In the genomic region with DNA sequence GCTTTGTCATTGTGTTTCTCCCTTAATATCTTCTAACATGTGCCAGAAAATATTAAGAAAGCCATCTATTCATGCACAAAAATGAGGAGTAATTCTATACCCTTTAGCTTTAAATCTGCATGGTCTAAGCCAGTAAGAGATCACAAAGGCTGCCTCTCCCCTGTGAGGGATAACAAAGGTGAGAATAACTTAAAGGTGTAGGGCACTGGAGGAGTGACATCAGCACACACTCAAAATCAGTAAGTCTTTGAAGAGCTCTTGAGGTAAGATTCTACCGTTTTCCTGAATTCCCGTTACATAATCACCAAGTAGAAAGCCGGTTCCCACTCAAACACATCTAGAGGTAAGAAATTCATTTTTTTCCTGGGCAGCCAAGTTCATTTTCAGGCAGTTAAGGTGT, we compare ENCODE assay signal across 1 cellular context.
TF ChIP-seq lines count a peak whose summit lies in the region.

No MANE protein-coding gene starts in this region.

TF ChIP-seq in WTC11, 78 proteins besides CTCF, POLR2A, EP300 and RAD21 (continued from another document):
- TF ChIP-seq IRF2 (CRISPR knock-in tag; IDR thresholded peaks at IDR 0.05; ENCODE audit: borderline replicate concordance, low read depth) (no peak), HMGA2 (CRISPR knock-in tag; IDR thresholded peaks at IDR 0.05) (no peak)
- TF ChIP-seq, protein P1, sequence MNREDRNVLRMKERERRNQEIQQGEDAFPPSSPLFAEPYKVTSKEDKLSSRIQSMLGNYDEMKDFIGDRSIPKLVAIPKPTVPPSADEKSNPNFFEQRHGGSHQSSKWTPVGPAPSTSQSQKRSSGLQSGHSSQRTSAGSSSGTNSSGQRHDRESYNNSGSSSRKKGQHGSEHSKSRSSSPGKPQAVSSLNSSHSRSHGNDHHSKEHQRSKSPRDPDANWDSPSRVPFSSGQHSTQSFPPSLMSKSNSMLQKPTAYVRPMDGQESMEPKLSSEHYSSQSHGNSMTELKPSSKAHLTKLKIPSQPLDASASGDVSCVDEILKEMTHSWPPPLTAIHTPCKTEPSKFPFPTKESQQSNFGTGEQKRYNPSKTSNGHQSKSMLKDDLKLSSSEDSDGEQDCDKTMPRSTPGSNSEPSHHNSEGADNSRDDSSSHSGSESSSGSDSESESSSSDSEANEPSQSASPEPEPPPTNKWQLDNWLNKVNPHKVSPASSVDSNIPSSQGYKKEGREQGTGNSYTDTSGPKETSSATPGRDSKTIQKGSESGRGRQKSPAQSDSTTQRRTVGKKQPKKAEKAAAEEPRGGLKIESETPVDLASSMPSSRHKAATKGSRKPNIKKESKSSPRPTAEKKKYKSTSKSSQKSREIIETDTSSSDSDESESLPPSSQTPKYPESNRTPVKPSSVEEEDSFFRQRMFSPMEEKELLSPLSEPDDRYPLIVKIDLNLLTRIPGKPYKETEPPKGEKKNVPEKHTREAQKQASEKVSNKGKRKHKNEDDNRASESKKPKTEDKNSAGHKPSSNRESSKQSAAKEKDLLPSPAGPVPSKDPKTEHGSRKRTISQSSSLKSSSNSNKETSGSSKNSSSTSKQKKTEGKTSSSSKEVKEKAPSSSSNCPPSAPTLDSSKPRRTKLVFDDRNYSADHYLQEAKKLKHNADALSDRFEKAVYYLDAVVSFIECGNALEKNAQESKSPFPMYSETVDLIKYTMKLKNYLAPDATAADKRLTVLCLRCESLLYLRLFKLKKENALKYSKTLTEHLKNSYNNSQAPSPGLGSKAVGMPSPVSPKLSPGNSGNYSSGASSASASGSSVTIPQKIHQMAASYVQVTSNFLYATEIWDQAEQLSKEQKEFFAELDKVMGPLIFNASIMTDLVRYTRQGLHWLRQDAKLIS (CRISPR knock-in tag; IDR thresholded peaks at IDR 0.05; ENCODE audit: borderline replicate concordance), result no peak
